In the genomic region with DNA sequence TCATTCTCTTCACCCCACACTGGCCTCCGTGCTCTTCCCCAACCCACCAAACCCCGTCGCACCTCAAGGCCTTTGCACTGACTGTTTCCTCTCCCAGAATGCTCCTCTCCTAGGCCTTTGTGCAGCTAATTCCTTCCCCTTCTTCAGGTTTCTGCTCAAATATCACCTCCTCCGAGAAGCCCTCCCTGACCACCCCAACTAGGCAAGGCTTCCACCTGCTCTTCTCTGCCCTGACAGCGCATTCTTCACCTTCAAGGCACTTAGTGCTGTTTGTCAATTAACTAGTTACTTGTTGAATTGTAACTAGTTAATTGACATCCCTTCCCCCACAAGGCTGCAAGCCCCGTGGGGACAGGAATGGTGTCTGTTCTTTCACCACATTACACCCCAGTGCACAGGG, we compare ENCODE assay signal across 16 cellular contexts. TPM values are rescaled to one million over a fixed set of nuclear protein-coding genes. Genes with fewer than 3 reads are reported as not detected.
A peak's percentile ranks its signal among the peaks of the same experiment; 100 is the strongest.
DNase-seq lines count a peak whose midpoint lies in the region; ATAC-seq and TF ChIP-seq lines count a peak whose summit lies in the region.
"Had no signal": no experiment of that assay in that cellular context is flagged by ENCODE, and none has a peak within 500 bp of the region (broad histone marks: within the 10 kb centered on the region; RNA-seq: fewer than 3 reads in every experiment).

No MANE protein-coding gene starts in this region.

- H3K9ac ChIP-seq in BLaER1 (no peak overlapping the region), neural progenitor cell (no peak overlapping the region)
- H3K9ac ChIP-seq: GM23248, KMS-11 had no signal

- peaks cover 10% of the 10 kb centered on the region for H3K4me1 Mint-ChIP-seq in neural progenitor cell
- H3K4me1 Mint-ChIP-seq: CD8-positive, alpha-beta memory T cell; IgD-negative memory B cell had no signal

- H3K9me3 ChIP-seq in BLaER1: no peaks in the 10 kb centered on the region
- no peaks in the 10 kb centered on the region for H3K9me3 ChIP-seq in neural progenitor cell (ENCODE audit: low read depth)
- H3K9me3 ChIP-seq: BE2C, Caco-2 had no signal

- H3K27ac ChIP-seq in BLaER1 (no peak overlapping the region), neural progenitor cell (no peak overlapping the region)
- H3K27ac ChIP-seq: GM23248, KMS-11 had no signal

- ATAC-seq in activated naive CD4-positive, alpha-beta T cell treated with anti-CD3 and anti-CD28 coated beads, Interleukin-2, amount 50 U/mL, for 72 hours: no peak

- peak; percentile 15 for DNase-seq in LHCN-M2 (ENCODE audit: low read depth)
- no peak for DNase-seq in neural progenitor cell (ENCODE audit: low spot score)
- no peak for DNase-seq in SIG-M5 (lab: John Stamatoyannopoulos, UW)
- no peak for DNase-seq in G401 (ENCODE audit: low spot score)
- no peak for DNase-seq in activated naive CD4-positive, alpha-beta T cell treated with anti-CD3 and anti-CD28 coated beads, Interleukin-2, amount 50 U/mL, for 72 hours (ENCODE audit: low spot score in 2 of 2)
- DNase-seq: BE2C; Caco-2; CD8-positive, alpha-beta memory T cell; DMS53; GM23248; H7 had no signal

- H3K27ac Mint-ChIP-seq in neural progenitor cell: peak overlapping the region; percentile 6
- H3K27ac Mint-ChIP-seq in activated naive CD4-positive, alpha-beta T cell treated with anti-CD3 and anti-CD28 coated beads, Interleukin-2, amount 50 U/mL, for 72 hours: peak overlapping the region in 1 of 2 donors; percentile 85
- H3K27ac Mint-ChIP-seq: CD8-positive, alpha-beta memory T cell; IgD-negative memory B cell had no signal

- H3K4me3 Mint-ChIP-seq in neural progenitor cell: no peak overlapping the region
- H3K4me3 Mint-ChIP-seq: CD8-positive, alpha-beta memory T cell; IgD-negative memory B cell had no signal

- H3K4me3 ChIP-seq in BLaER1 (no peak overlapping the region), neural progenitor cell (no peak overlapping the region)
- H3K4me3 ChIP-seq: GM23248 had no signal

- H3K79me2 ChIP-seq in neural progenitor cell (ENCODE audit: low read depth): no peaks in the 10 kb centered on the region

- no peaks in the 10 kb centered on the region for H3K36me3 ChIP-seq in BLaER1
- H3K36me3 ChIP-seq in neural progenitor cell: no peaks in the 10 kb centered on the region
- H3K36me3 ChIP-seq: BE2C had no signal

- no peaks in the 10 kb centered on the region for H4K20me1 ChIP-seq in BLaER1
- H4K20me1 ChIP-seq in neural progenitor cell (ENCODE audit: low read depth): no peaks in the 10 kb centered on the region

- H3K27me3 Mint-ChIP-seq in neural progenitor cell (ENCODE audit: insufficient read depth, low read depth): peaks cover 4% of the 10 kb centered on the region

- no peak for TF ChIP-seq CTCF in neural progenitor cell (IDR thresholded peaks at IDR 0.05)

- in situ Hi-C loops in G401 (cut with HindIII; ENCODE audit: low sequenced_read_pairs): no loop called here

- no peaks in the 10 kb centered on the region for H3K27me3 ChIP-seq in BLaER1
- H3K27me3 ChIP-seq in neural progenitor cell: no peaks in the 10 kb centered on the region
- H3K27me3 ChIP-seq: BE2C had no signal

- H3K9me3 Mint-ChIP-seq in neural progenitor cell: no peaks in the 10 kb centered on the region
- no peaks in the 10 kb centered on the region for H3K9me3 Mint-ChIP-seq in activated naive CD4-positive, alpha-beta T cell treated with anti-CD3 and anti-CD28 coated beads, Interleukin-2, amount 50 U/mL, for 72 hours
- H3K9me3 Mint-ChIP-seq: CD8-positive, alpha-beta memory T cell; IgD-negative memory B cell had no signal

- peak overlapping the region; percentile 30 for H3K4me2 ChIP-seq in BLaER1
- H3K4me2 ChIP-seq in neural progenitor cell: no peak overlapping the region
- H3K4me2 ChIP-seq: KMS-11 had no signal

- peaks cover 2% of the 10 kb centered on the region for H3F3A ChIP-seq in neural progenitor cell (ENCODE audit: low read depth)

- H3K36me3 Mint-ChIP-seq in neural progenitor cell: no peaks in the 10 kb centered on the region
- no peaks in the 10 kb centered on the region for H3K36me3 Mint-ChIP-seq in activated naive CD4-positive, alpha-beta T cell treated with anti-CD3 and anti-CD28 coated beads, Interleukin-2, amount 50 U/mL, for 72 hours
- H3K36me3 Mint-ChIP-seq: CD8-positive, alpha-beta memory T cell had no signal

- H2AFZ ChIP-seq in neural progenitor cell (replicated peaks): no peak overlapping the region
- H2AFZ ChIP-seq: GM23248 had no signal

- H3K4me1 ChIP-seq in BLaER1: peaks cover 39% of the 10 kb centered on the region
- H3K4me1 ChIP-seq in neural progenitor cell: no peaks in the 10 kb centered on the region

RNA-seq across cellular contexts. Expression of gene NCCRP1, which starts 7.8 kb away (rescaled TPM):
- total RNA-seq in LHCN-M2 (2014; rRNA removed): not detected in 2 replicates
- not detected for polyA plus RNA-seq in LHCN-M2 (2012)
- 1.0 and 1.9 TPM in 2 replicates for total RNA-seq in neural progenitor cell (ENCODE audit: low replicate concordance)
- total RNA-seq in G401 (2014; rRNA removed; shearing (Covaris generic)): 1.7 and 4.5 TPM in 2 replicates
- total RNA-seq in activated naive CD4-positive, alpha-beta T cell treated with anti-CD3 and anti-CD28 coated beads, Interleukin-2, amount 50 U/mL, for 72 hours: not detected
- total RNA-seq: CD8-positive, alpha-beta memory T cell; GM23248; H7; HT-29 had no signal
- polyA plus RNA-seq: AG04450; CD8-positive, alpha-beta memory T cell; GM23248; IgD-negative memory B cell had no signal

RNA-seq across cellular contexts. Expression of gene SYCN, which starts 15.1 kb away (rescaled TPM):
- total RNA-seq in LHCN-M2 (2014; rRNA removed) (not detected in 2 replicates), neural progenitor cell (ENCODE audit: low replicate concordance) (not detected in 2 replicates)
- not detected for polyA plus RNA-seq in LHCN-M2 (2012)
- not detected in 2 replicates for total RNA-seq in G401 (2014; rRNA removed; shearing (Covaris generic))
- not detected for total RNA-seq in activated naive CD4-positive, alpha-beta T cell treated with anti-CD3 and anti-CD28 coated beads, Interleukin-2, amount 50 U/mL, for 72 hours
- total RNA-seq: Caco-2; CD8-positive, alpha-beta memory T cell; GM23248; H7; HT-29 had no signal
- polyA plus RNA-seq: AG04450; CD8-positive, alpha-beta memory T cell; GM23248; IgD-negative memory B cell had no signal

RNA-seq across cellular contexts. Expression of gene IFNL3, which starts 55.8 kb away (rescaled TPM):
- not detected in 2 replicates for total RNA-seq in LHCN-M2 (2014; rRNA removed)
- not detected for polyA plus RNA-seq in LHCN-M2 (2012)
- not detected in 2 replicates for total RNA-seq in neural progenitor cell (ENCODE audit: low replicate concordance)
- total RNA-seq in G401 (2014; rRNA removed; shearing (Covaris generic)): not detected in 2 replicates
- under 1 TPM in 1 of 2 donors, not detected in 1; 0.60 TPM for total RNA-seq in activated naive CD4-positive, alpha-beta T cell treated with anti-CD3 and anti-CD28 coated beads, Interleukin-2, amount 50 U/mL, for 72 hours
- total RNA-seq: Caco-2; CD8-positive, alpha-beta memory T cell; GM23248; H7; HT-29 had no signal
- polyA plus RNA-seq: AG04450; CD8-positive, alpha-beta memory T cell; GM23248; IgD-negative memory B cell had no signal

RNA-seq across cellular contexts. Expression of gene IFNL4, which starts 59.7 kb away (rescaled TPM):
- total RNA-seq in LHCN-M2 (2014; rRNA removed) (not detected in 2 replicates), neural progenitor cell (ENCODE audit: low replicate concordance) (not detected in 2 replicates)
- not detected for polyA plus RNA-seq in LHCN-M2 (2012)
- total RNA-seq in G401 (2014; rRNA removed; shearing (Covaris generic)): not detected in 2 replicates
- not detected for total RNA-seq in activated naive CD4-positive, alpha-beta T cell treated with anti-CD3 and anti-CD28 coated beads, Interleukin-2, amount 50 U/mL, for 72 hours
- total RNA-seq: Caco-2, GM23248, H7, HT-29 had no signal
- polyA plus RNA-seq: AG04450; CD8-positive, alpha-beta memory T cell; GM23248; IgD-negative memory B cell had no signal
